In genomic region chr12:74365178-74365964, GRCh38 we compare ENCODE assay signal across 9 cellular contexts.
DNase-seq lines count a peak whose midpoint lies in the region; ATAC-seq and TF ChIP-seq lines count a peak whose summit lies in the region.
"Had no signal": no experiment of that assay in that cellular context is flagged by ENCODE, and none has a peak within 500 bp of the region (broad histone marks: within the 10 kb centered on the region; RNA-seq: fewer than 3 reads in every experiment).

No MANE protein-coding gene starts in this region.

- no peak overlapping the region for H3K4me2 ChIP-seq in OCI-LY1 (ENCODE audit: low read length)

- H4K20me1 ChIP-seq in OCI-LY1 (ENCODE audit: insufficient read depth, low read length), result no peaks in the 10 kb centered on the region

- no peaks in the 10 kb centered on the region for H3K27me3 ChIP-seq in OCI-LY1 (ENCODE audit: insufficient read depth, low read length)
- H3K27me3 ChIP-seq in CD4-positive, alpha-beta memory T cell (ENCODE audit: insufficient read depth, low read length), result no peaks in the 10 kb centered on the region

- no peaks in the 10 kb centered on the region for H3K79me2 ChIP-seq in OCI-LY1 (ENCODE audit: insufficient read depth, low read length)

- TF ChIP-seq CTCF in OCI-LY1 (IDR thresholded peaks at IDR 0.05; ENCODE audit: low read length) (peak; percentile 85), fibroblast of mammary gland (conservative IDR thresholded peaks at IDR 0.05; ENCODE audit: control insufficient read depth, insufficient read depth, low read depth, low read length) (peak; percentile 67)

- intact Hi-C loops in CD4-positive, alpha-beta memory T cell (cut with micrococcal nuclease), result no loop called here

- H3F3A ChIP-seq in OCI-LY1 (ENCODE audit: insufficient read depth, low read length), result no peaks in the 10 kb centered on the region

- no peaks in the 10 kb centered on the region for H3K36me3 Mint-ChIP-seq in stimulated activated naive B cell treated with anti-CD40 and anti-IgM and Interleukin-4, amounts not matched to agents 10 μg/mL and 1 μg/mL and 100 μg/mL, for 72 hours
- no peaks in the 10 kb centered on the region for H3K36me3 Mint-ChIP-seq in CD4-positive, alpha-beta memory T cell

- H3K9ac ChIP-seq in OCI-LY1 (ENCODE audit: low read length), result no peak overlapping the region

- peak; percentile 54 for ATAC-seq in GM18520 (IDR thresholded peaks at IDR 0.05; ENCODE audit: unreplicated experiment)
- ATAC-seq in HG02973 (IDR thresholded peaks at IDR 0.05; ENCODE audit: unreplicated experiment), result peak; percentile 82
- peak in 1 of 2 donors; percentile 66 for ATAC-seq in stimulated activated naive B cell treated with anti-CD40 and anti-IgM and Interleukin-4, amounts not matched to agents 10 μg/mL and 1 μg/mL and 100 μg/mL, for 72 hours (replicated peaks)

- no peak overlapping the region for H3K4me3 Mint-ChIP-seq in stimulated activated naive B cell treated with anti-CD40 and anti-IgM and Interleukin-4, amounts not matched to agents 10 μg/mL and 1 μg/mL and 100 μg/mL, for 72 hours
- no peak overlapping the region for H3K4me3 Mint-ChIP-seq in CD4-positive, alpha-beta memory T cell

- H3K27ac ChIP-seq in OCI-LY1 (ENCODE audit: low read depth, low read length, poor library complexity, severe bottlenecking), result no peak overlapping the region
- no peak overlapping the region for H3K27ac ChIP-seq in CD4-positive, alpha-beta memory T cell (ENCODE audit: low read depth, low read length)
- H3K27ac ChIP-seq: SK-N-MC had no signal

- H3K4me1 Mint-ChIP-seq in stimulated activated naive B cell treated with anti-CD40 and anti-IgM and Interleukin-4, amounts not matched to agents 10 μg/mL and 1 μg/mL and 100 μg/mL, for 72 hours, result no peaks in the 10 kb centered on the region
- H3K4me1 Mint-ChIP-seq in CD4-positive, alpha-beta memory T cell, result no peaks in the 10 kb centered on the region

- DNase-seq in COR-L47 (lab: John Stamatoyannopoulos, UW), result peak; percentile 36
- DNase-seq in fibroblast of mammary gland (ENCODE audit: low read depth), result peak; percentile 68
- peak; percentile 1 for DNase-seq in stimulated activated naive B cell treated with anti-CD40 and anti-IgM and Interleukin-4, amounts not matched to agents 10 μg/mL and 1 μg/mL and 100 μg/mL, for 72 hours
- DNase-seq in CD4-positive, alpha-beta memory T cell, result no peak
- no peak for DNase-seq in activated naive CD4-positive, alpha-beta T cell treated with anti-CD3 and anti-CD28 coated beads, Interleukin-2, amount 50 U/mL, for 16 hours

- no peaks in the 10 kb centered on the region for H3K4me1 ChIP-seq in OCI-LY1 (ENCODE audit: insufficient read depth, low read length, severe bottlenecking)
- no peaks in the 10 kb centered on the region for H3K4me1 ChIP-seq in CD4-positive, alpha-beta memory T cell (ENCODE audit: insufficient read depth, low read length)

- peaks cover 0 to 5% of the 10 kb centered on the region in 2 donors for H3K27me3 Mint-ChIP-seq in stimulated activated naive B cell treated with anti-CD40 and anti-IgM and Interleukin-4, amounts not matched to agents 10 μg/mL and 1 μg/mL and 100 μg/mL, for 72 hours
- no peaks in the 10 kb centered on the region for H3K27me3 Mint-ChIP-seq in CD4-positive, alpha-beta memory T cell

- H3K4me3 ChIP-seq in OCI-LY1 (ENCODE audit: low read depth, low read length, poor library complexity, severe bottlenecking) (no peak overlapping the region), fibroblast of mammary gland (ENCODE audit: control insufficient read depth, low read depth, low read length) (no peak overlapping the region)
- H3K4me3 ChIP-seq in CD4-positive, alpha-beta memory T cell (ENCODE audit: low read length in 2 of 2), result no peak overlapping the region
- H3K4me3 ChIP-seq: SK-N-MC had no signal

- CTCF ChIA-PET in CD4-positive, alpha-beta memory T cell (lab: Charles Lee; ENCODE audit: partially characterized antibody), result no interaction called here

- POLR2A ChIA-PET in CD4-positive, alpha-beta memory T cell (lab: Charles Lee; ENCODE audit: partially characterized antibody), result no interaction called here

- H3K9me3 ChIP-seq in OCI-LY1 (ENCODE audit: low read length), result no peaks in the 10 kb centered on the region
- no peaks in the 10 kb centered on the region for H3K9me3 ChIP-seq in CD4-positive, alpha-beta memory T cell (ENCODE audit: control insufficient read depth in 1 of 2, low read length in 2 of 2)

- no peak overlapping the region for H3K27ac Mint-ChIP-seq in stimulated activated naive B cell treated with anti-CD40 and anti-IgM and Interleukin-4, amounts not matched to agents 10 μg/mL and 1 μg/mL and 100 μg/mL, for 72 hours
- no peak overlapping the region for H3K27ac Mint-ChIP-seq in CD4-positive, alpha-beta memory T cell

- H3K9me3 Mint-ChIP-seq in stimulated activated naive B cell treated with anti-CD40 and anti-IgM and Interleukin-4, amounts not matched to agents 10 μg/mL and 1 μg/mL and 100 μg/mL, for 72 hours, result no peaks in the 10 kb centered on the region
- H3K9me3 Mint-ChIP-seq in CD4-positive, alpha-beta memory T cell, result peaks cover 0 to 8% (median 3%) of the 10 kb centered on the region in 8 donors

- no peaks in the 10 kb centered on the region for H3K9me2 ChIP-seq in OCI-LY1 (ENCODE audit: low read depth, low read length)

- H2AFZ ChIP-seq in OCI-LY1 (ENCODE audit: low read length), result no peak overlapping the region

- H3K36me3 ChIP-seq in OCI-LY1 (ENCODE audit: insufficient read depth, low read length), result no peaks in the 10 kb centered on the region
- no peaks in the 10 kb centered on the region for H3K36me3 ChIP-seq in CD4-positive, alpha-beta memory T cell (ENCODE audit: insufficient read depth, low read length)

Comparison
In these comparisons a context has a peak if more than half of its experiments do, and no peak if none do; other contexts are left out.
1. DNase-seq: peak in COR-L47 (single experiment), fibroblast of mammary gland (single experiment) and stimulated activated naive B cell treated with anti-CD40 and anti-IgM and Interleukin-4, amounts not matched to agents 10 μg/mL and 1 μg/mL and 100 μg/mL, for 72 hours (single experiment); none in CD4-positive, alpha-beta memory T cell (0 of 5) and activated naive CD4-positive, alpha-beta T cell treated with anti-CD3 and anti-CD28 coated beads, Interleukin-2, amount 50 U/mL, for 16 hours (single experiment).